In the genomic region with DNA sequence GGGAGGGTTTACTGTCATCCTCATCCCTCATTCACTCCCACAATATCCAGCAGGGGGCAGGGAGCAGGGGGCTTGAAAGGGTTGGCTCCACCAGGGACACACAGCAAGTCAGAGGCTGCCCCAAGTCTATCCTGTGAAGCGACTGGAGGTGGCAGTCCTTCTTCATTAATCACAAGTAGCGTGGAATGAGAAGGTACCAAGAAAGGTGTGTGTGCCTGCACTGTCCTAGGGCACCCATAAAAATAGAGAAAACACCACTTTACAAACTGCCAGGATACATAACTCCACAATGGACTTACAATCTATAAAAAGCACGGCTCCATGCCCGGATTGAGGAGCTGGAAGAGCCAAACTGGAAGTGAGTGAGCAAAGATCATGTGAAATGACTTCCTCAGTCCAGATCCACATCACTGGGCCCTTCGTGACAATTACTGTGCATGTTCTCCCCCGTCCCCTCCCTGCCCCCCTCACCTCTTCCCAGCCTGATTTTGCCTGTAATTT, we compare ENCODE assay signal across 15 cellular contexts.
A peak's percentile ranks its signal among the peaks of the same experiment; 100 is the strongest.
DNase-seq lines count a peak whose midpoint lies in the region; ATAC-seq and TF ChIP-seq lines count a peak whose summit lies in the region.
"Had no signal": no experiment of that assay in that cellular context is flagged by ENCODE, and none has a peak within 500 bp of the region (broad histone marks: within the 10 kb centered on the region; RNA-seq: fewer than 3 reads in every experiment).

No MANE protein-coding gene starts in this region.

- H4K20me1 ChIP-seq in mammary epithelial cell (ENCODE audit: insufficient read depth, low read length): no peaks in the 10 kb centered on the region

- H3K4me3 Mint-ChIP-seq in MCF 10A (ENCODE audit: unreplicated experiment): no peak overlapping the region

- H3K36me3 Mint-ChIP-seq in MCF 10A (ENCODE audit: insufficient read depth, unreplicated experiment): no peaks in the 10 kb centered on the region

- intact Hi-C loops in MCF 10A (cut with micrococcal nuclease): no loop called here
- intact Hi-C loops in mammary epithelial cell (cut with micrococcal nuclease): no loop called here

- POLR2A ChIA-PET in MCF 10A (lab: Yijun Ruan, JAX): no interaction called here

- no peak overlapping the region for H3K9ac ChIP-seq in mammary epithelial cell (ENCODE audit: insufficient read depth, low read length)

- CTCF ChIA-PET in MCF 10A (lab: Yijun Ruan, JAX): interaction anchor here (0.6 to 0.7 kb wide), 3 partner anchors 9 to 426 kb away, joined by 3 to 4 read pairs (median 3); no protein-coding TSS in a partner anchor
- CTCF ChIA-PET in mammary epithelial cell (lab: Charles Lee; ENCODE audit: low non-redundant PET): no interaction called here

- TF ChIP-seq CTCF in MCF 10A (IDR thresholded peaks at IDR 0.05; ENCODE audit: unreplicated experiment) (no peak), mammary epithelial cell (conservative IDR thresholded peaks at IDR 0.05 in 1 of 2, IDR thresholded peaks at IDR 0.05 in 1 of 2; ENCODE audit: extremely low read depth in 1 of 2, insufficient read depth in 1 of 2, low read depth in 1 of 2, low read length in 2 of 2) (peak in 1 of 2 donors; percentile 9), brain microvascular endothelial cell (IDR thresholded peaks at IDR 0.05; ENCODE audit: low read depth, low read length, missing control alignments) (peak; percentile 35)

- no peak overlapping the region for H3K27ac Mint-ChIP-seq in MCF 10A (ENCODE audit: low read depth, unreplicated experiment)
- H3K27ac Mint-ChIP-seq: activated T-helper 2 cell treated with anti-CD3 and anti-CD28 coated beads, Interferon-gamma antibody, Interleukin-2, Interleukin-4, amounts not matched to agents 10 μg/mL and 5 μg/mL and 100 μg/mL, durations not matched to agents 14 hours and 24 hours and 36 hours had no signal

- WGBS in mammary epithelial cell (ENCODE audit: low coverage, missing lambda C conversion rate): 95% methylated on average over 5 of the region's 6 CpGs

- H3K4me3 ChIP-seq in mammary epithelial cell (replicated peaks in 1 of 3; ENCODE audit: insufficient read depth in 1 of 3, low read depth in 2 of 3, low read length in 3 of 3) (no peak overlapping the region), brain microvascular endothelial cell (ENCODE audit: low read depth, low read length) (no peak overlapping the region)

- no peaks in the 10 kb centered on the region for H3K27me3 Mint-ChIP-seq in MCF 10A (ENCODE audit: insufficient read depth, unreplicated experiment)

- no peaks in the 10 kb centered on the region for H3K9me3 ChIP-seq in mammary epithelial cell (replicated peaks; ENCODE audit: insufficient read depth, low read length)

- peaks cover 37% of the 10 kb centered on the region for H3K9me3 Mint-ChIP-seq in MCF 10A (ENCODE audit: unreplicated experiment)
- H3K9me3 Mint-ChIP-seq: activated T-helper 2 cell treated with anti-CD3 and anti-CD28 coated beads, Interferon-gamma antibody, Interleukin-2, Interleukin-4, amounts not matched to agents 10 μg/mL and 5 μg/mL and 100 μg/mL, durations not matched to agents 14 hours and 24 hours and 36 hours had no signal

- H3K27me3 ChIP-seq in mammary epithelial cell (ENCODE audit: insufficient read depth, low read length) (no peaks in the 10 kb centered on the region), brain microvascular endothelial cell (replicated peaks) (no peaks in the 10 kb centered on the region)

- no peak for ATAC-seq in HG02571 (IDR thresholded peaks at IDR 0.05; ENCODE audit: unreplicated experiment)
- ATAC-seq: esophagus mucosa; stimulated activated naive CD8-positive, alpha-beta T cell treated with anti-CD3 and anti-CD28 coated beads, Interleukin-15, Interleukin-2, amounts not matched to agents 100 U/mL and 50 U/mL, for 24 hours had no signal

- in situ Hi-C loops in mammary epithelial cell (cut with MboI; ENCODE audit: low sequenced_read_pairs in 2 of 2) (no loop called here), brain microvascular endothelial cell (cut with HindIII; ENCODE audit: low pct_ligation_motif_present, low sequenced_read_pairs) (no loop called here), ACHN (cut with HindIII; ENCODE audit: low pct_ligation_motif_present, low pct_unique_long_range_greater_than_20kb, low sequenced_read_pairs) (no loop called here)

- H3K4me2 ChIP-seq in mammary epithelial cell (ENCODE audit: insufficient read depth, low read depth, low read length): no peak overlapping the region

- no peaks in the 10 kb centered on the region for H3K4me1 Mint-ChIP-seq in MCF 10A (ENCODE audit: insufficient read depth, unreplicated experiment)

- dilution Hi-C loops in mammary epithelial cell (cut with HindIII; ENCODE audit: low sequenced_read_pairs): no loop called here

- H3K79me2 ChIP-seq in mammary epithelial cell (ENCODE audit: insufficient read depth, low read length): no peaks in the 10 kb centered on the region

- DNase-seq in MCF 10A (ENCODE audit: unreplicated experiment): peak; percentile 47
- no peak for DNase-seq in mammary epithelial cell
- DNase-seq in brain microvascular endothelial cell: no peak
- peak; percentile 75 for DNase-seq in islet precursor cell
- no peak for DNase-seq in caudate nucleus (lab: John Stamatoyannopoulos, UW)
- DNase-seq in ACHN: no peak
- DNase-seq in activated T-cell treated with anti-CD3 and anti-CD28 coated beads for 4 hours: no peak
- DNase-seq: activated CD4-positive, alpha-beta T cell treated with anti-CD3 and anti-CD28 coated beads for 48 hours; NCI-H1092 treated with DMSO at 0.1 percent for 48 hours; NCI-H510A treated with DMSO at 0.1 percent for 48 hours; occipital lobe; stimulated activated naive CD8-positive, alpha-beta T cell treated with anti-CD3 and anti-CD28 coated beads, Interleukin-15, Interleukin-2, amounts not matched to agents 100 U/mL and 50 U/mL, for 24 hours had no signal

- H3K27ac ChIP-seq in mammary epithelial cell (ENCODE audit: insufficient read depth, low read depth, low read length): no peak overlapping the region
- H3K27ac ChIP-seq in brain microvascular endothelial cell: no peak overlapping the region
- no peak overlapping the region for H3K27ac ChIP-seq in caudate nucleus (ENCODE audit: low read depth, low read length)

- H3K36me3 ChIP-seq in mammary epithelial cell (ENCODE audit: insufficient read depth, low read length) (no peaks in the 10 kb centered on the region), brain microvascular endothelial cell (replicated peaks) (no peaks in the 10 kb centered on the region)

- no peak overlapping the region for H2AFZ ChIP-seq in mammary epithelial cell (ENCODE audit: low read depth, low read length)

- no peaks in the 10 kb centered on the region for H3K4me1 ChIP-seq in mammary epithelial cell (ENCODE audit: insufficient read depth, low read length)

- no TSS peak for BruUV-seq in MCF 10A (replicated peaks; lab: Mats Ljungman, UMichigan)
- BruUV-seq in mammary epithelial cell (replicated peaks; lab: Mats Ljungman, UMichigan): no TSS peak

Comparison
In these comparisons a context has a peak if more than half of its experiments do, and no peak if none do; other contexts are left out.
1. DNase-seq: peak in MCF 10A (single experiment) and islet precursor cell (single experiment); none in mammary epithelial cell (single experiment), brain microvascular endothelial cell (single experiment), caudate nucleus (0 of 61), ACHN (single experiment) and activated T-cell treated with anti-CD3 and anti-CD28 coated beads for 4 hours (single experiment).